ENCODE assay signal across 9 cellular contexts in the genomic region with DNA sequence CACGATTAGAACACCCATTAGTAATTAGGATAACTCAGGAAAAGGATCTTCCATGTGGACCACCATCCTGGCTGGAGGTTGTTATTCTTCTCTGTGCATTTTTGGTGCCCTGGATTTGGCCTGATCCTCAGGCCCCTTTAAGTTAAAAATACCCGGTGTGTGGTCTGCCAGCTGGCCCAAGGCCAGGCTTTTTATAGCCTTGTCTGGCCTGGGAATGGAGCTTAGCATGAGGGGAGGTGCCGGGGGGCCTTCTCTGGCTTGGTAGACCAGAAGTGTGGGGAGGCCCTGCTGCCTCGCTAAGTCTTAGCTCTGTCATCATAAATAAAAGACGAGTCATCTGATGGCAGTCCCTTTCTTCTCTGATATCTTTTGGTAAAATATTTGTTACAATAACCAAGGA.
DNase-seq lines count a peak whose midpoint lies in the region; ATAC-seq and TF ChIP-seq lines count a peak whose summit lies in the region.
"Had no signal": no experiment of that assay in that cellular context is flagged by ENCODE, and none has a peak within 500 bp of the region (broad histone marks: within the 10 kb centered on the region; RNA-seq: fewer than 3 reads in every experiment).

No MANE protein-coding gene starts in this region.

- intact Hi-C loops in sigmoid colon (cut with DNase I) = no loop called here

- H3K4me3 Mint-ChIP-seq in naive thymus-derived CD8-positive, alpha-beta T cell = peak overlapping the region in 3 of 10 donors; percentile 12 to 29 (median 25)

- no peak for TF ChIP-seq EP300 in sigmoid colon (IDR thresholded peaks at IDR 0.05)
- no peak for TF ChIP-seq EP300 in tibial nerve (IDR thresholded peaks at IDR 0.05)

- DNase-seq in D341Med (ENCODE audit: low spot score) (peak; percentile 79), NCI-H1092 (lab: John Stamatoyannopoulos, UW) (peak; percentile 19), astrocyte of the hippocampus (ENCODE audit: low read depth, low spot score) (peak; percentile 57), myocyte (ENCODE audit: low read depth) (peak; percentile 78), DMS53 treated with DMSO at 0.1 percent for 48 hours (lab: John Stamatoyannopoulos, UW; ENCODE audit: unreplicated experiment) (no peak), sigmoid colon (no peak), tibial nerve (ENCODE audit: low spot score in 2 of 2) (no peak)
- DNase-seq in naive thymus-derived CD8-positive, alpha-beta T cell = no peak
- DNase-seq: T-helper 9 cell had no signal

- POLR2A ChIA-PET in naive thymus-derived CD8-positive, alpha-beta T cell (lab: Charles Lee) = no interaction called here

- H3K9me3 ChIP-seq in sigmoid colon = no peaks in the 10 kb centered on the region
- H3K9me3 ChIP-seq in tibial nerve = no peaks in the 10 kb centered on the region

- H3K27ac Mint-ChIP-seq in naive thymus-derived CD8-positive, alpha-beta T cell = peak overlapping the region in 5 of 10 donors; percentile 33 to 88 (median 73)

- H3K27ac ChIP-seq in sigmoid colon = peak overlapping the region in 2 of 4 donors; percentile 36 to 48
- no peak overlapping the region for H3K27ac ChIP-seq in tibial nerve

- no peak overlapping the region for H3K4me3 ChIP-seq in sigmoid colon
- no peak overlapping the region for H3K4me3 ChIP-seq in tibial nerve

- H3K36me3 ChIP-seq in sigmoid colon = no peaks in the 10 kb centered on the region
- no peaks in the 10 kb centered on the region for H3K36me3 ChIP-seq in tibial nerve

- no peaks in the 10 kb centered on the region for H3K9me3 Mint-ChIP-seq in naive thymus-derived CD8-positive, alpha-beta T cell

- TF ChIP-seq POLR2A in sigmoid colon (IDR thresholded peaks at IDR 0.05) (no peak), tibial nerve (IDR thresholded peaks at IDR 0.05) (no peak)

- H3K27me3 ChIP-seq in sigmoid colon (no peaks in the 10 kb centered on the region), tibial nerve (no peaks in the 10 kb centered on the region)

- H3K27me3 Mint-ChIP-seq in naive thymus-derived CD8-positive, alpha-beta T cell = no peaks in the 10 kb centered on the region

- WGBS in sigmoid colon, 2 donors = 37 to 49% methylated on average over 5 of the region's 5 CpGs
- WGBS in tibial nerve, 2 donors = 20 to 24% methylated on average over 5 of the region's 5 CpGs

- H3K36me3 Mint-ChIP-seq in naive thymus-derived CD8-positive, alpha-beta T cell = peaks cover 0 to 6% (median 0%) of the 10 kb centered on the region in 3 donors

- peaks cover 43 to 98% (median 95%) of the 10 kb centered on the region in 4 donors for H3K4me1 Mint-ChIP-seq in naive thymus-derived CD8-positive, alpha-beta T cell

- H3K4me1 ChIP-seq in sigmoid colon (peaks cover 0 to 98% (median 88%) of the 10 kb centered on the region in 4 donors), tibial nerve (peaks cover 0 to 97% (median 59%) of the 10 kb centered on the region in 4 donors)

- no peak for ATAC-seq in naive thymus-derived CD8-positive, alpha-beta T cell

- no peak for TF ChIP-seq CTCF in sigmoid colon (IDR thresholded peaks at IDR 0.05)
- no peak for TF ChIP-seq CTCF in tibial nerve (IDR thresholded peaks at IDR 0.05)

Comparison
In these comparisons a context has a peak if more than half of its experiments do, and no peak if none do; other contexts are left out.
1. DNase-seq: peak in D341Med (single experiment), NCI-H1092 (single experiment), astrocyte of the hippocampus (single experiment) and myocyte (single experiment); none in DMS53 treated with DMSO at 0.1 percent for 48 hours (single experiment), sigmoid colon (single experiment), naive thymus-derived CD8-positive, alpha-beta T cell (0 of 10) and tibial nerve (0 of 2).